9 cellular contexts compared by ENCODE assay signal in the genomic region with DNA sequence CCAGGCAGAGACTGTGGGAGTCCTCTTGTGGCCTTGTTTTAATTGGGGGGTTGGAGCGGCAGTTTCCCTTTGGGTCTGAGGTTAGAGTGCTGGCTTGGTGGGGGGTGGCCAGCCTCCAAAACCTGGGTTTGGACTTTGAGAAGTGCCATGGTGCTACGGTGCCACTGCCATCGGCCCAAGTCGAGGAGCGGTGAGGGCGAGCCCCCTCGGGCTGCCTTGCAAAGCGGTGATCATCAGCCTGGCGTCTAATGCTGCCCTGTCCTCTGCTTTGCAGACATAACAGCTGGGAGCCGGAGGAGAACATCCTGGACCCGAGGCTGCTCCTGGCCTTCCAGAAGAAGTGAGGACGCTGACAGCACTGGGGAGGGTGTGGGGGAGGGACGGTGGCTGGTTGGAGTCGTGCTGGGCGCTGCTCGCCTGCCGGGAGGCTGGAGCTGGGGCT. TPM values are rescaled to one million over a fixed set of nuclear protein-coding genes. Genes with fewer than 3 reads are reported as not detected.
DNase-seq lines count a peak whose midpoint lies in the region; ATAC-seq, FAIRE-seq and TF ChIP-seq lines count a peak whose summit lies in the region.
"Had no signal": no experiment of that assay in that cellular context is flagged by ENCODE, and none has a peak within 500 bp of the region (broad histone marks: within the 10 kb centered on the region; RNA-seq: fewer than 3 reads in every experiment).

No MANE protein-coding gene starts in this region.

- DNase-seq in CD4-positive, CD25-positive, alpha-beta regulatory T cell = no peak
- DNase-seq in bronchial epithelial cell (ENCODE audit: low read depth) (no peak), NCI-H748 (lab: John Stamatoyannopoulos, UW; ENCODE audit: unreplicated experiment) (no peak), pons (ENCODE audit: low spot score) (no peak), kidney glomerular epithelial cell (lab: John Stamatoyannopoulos, UW) (no peak)
- DNase-seq in naive thymus-derived CD8-positive, alpha-beta T cell = no peak
- DNase-seq in stimulated activated CD4-positive, alpha-beta T cell treated with anti-CD3 and anti-CD28 coated beads, Interleukin-4, amount 100 ng/mL, for 4 hours = no peak
- DNase-seq: foreskin melanocyte had no signal

- H3K4me3 ChIP-seq in CD4-positive, CD25-positive, alpha-beta regulatory T cell (ENCODE audit: low read depth, low read length) = no peak overlapping the region
- peak overlapping the region; percentile 57 for H3K4me3 ChIP-seq in bronchial epithelial cell (ENCODE audit: low read depth, low read length)

- peaks cover 73% of the 10 kb centered on the region for H3K27me3 Mint-ChIP-seq in CD4-positive, CD25-positive, alpha-beta regulatory T cell
- peaks cover 24 to 77% (median 44%) of the 10 kb centered on the region in 5 donors for H3K27me3 Mint-ChIP-seq in naive thymus-derived CD8-positive, alpha-beta T cell

- no peak for TF ChIP-seq CTCF in bronchial epithelial cell (IDR thresholded peaks at IDR 0.05; ENCODE audit: insufficient read depth, low read length, severe bottlenecking)

- no peak overlapping the region for H3K27ac ChIP-seq in CD4-positive, CD25-positive, alpha-beta regulatory T cell (ENCODE audit: insufficient read depth, low read length, poor library complexity, severe bottlenecking)
- H3K27ac ChIP-seq in KOPT-K1 (ENCODE audit: low read depth, low read length, poor library complexity, severe bottlenecking) = peak overlapping the region; percentile 83

- FAIRE-seq in bronchial epithelial cell (lab: Jason Lieb, UNC) = no peak

- no peak for ATAC-seq in CD4-positive, CD25-positive, alpha-beta regulatory T cell (ENCODE audit: low read depth in 2 of 2)
- ATAC-seq in naive thymus-derived CD8-positive, alpha-beta T cell = no peak

- POLR2A ChIA-PET in naive thymus-derived CD8-positive, alpha-beta T cell (lab: Charles Lee) = interaction anchor here (0.6 to 2.1 kb wide), 7 partner anchors 12 to 64 kb away, joined by 3 to 15 read pairs (median 3); a partner anchor contains a TSS

- no peaks in the 10 kb centered on the region for H3K36me3 ChIP-seq in CD4-positive, CD25-positive, alpha-beta regulatory T cell (ENCODE audit: control insufficient read depth, insufficient read depth, low read length)
- peaks cover 45% of the 10 kb centered on the region for H3K36me3 ChIP-seq in KOPT-K1 (ENCODE audit: insufficient read depth, low read length)
- H3K36me3 ChIP-seq in bronchial epithelial cell (ENCODE audit: control insufficient read depth, insufficient read depth, low read length) = peaks cover under 1% of the 10 kb centered on the region

- H3K27ac Mint-ChIP-seq in CD4-positive, CD25-positive, alpha-beta regulatory T cell = no peak overlapping the region
- H3K27ac Mint-ChIP-seq in naive thymus-derived CD8-positive, alpha-beta T cell = peak overlapping the region in 5 of 10 donors; percentile 52 to 84 (median 67)

- peaks cover 0 to 2% (median 0%) of the 10 kb centered on the region in 7 donors for H3K9me3 Mint-ChIP-seq in CD4-positive, CD25-positive, alpha-beta regulatory T cell
- peaks cover 0 to 1% (median 0%) of the 10 kb centered on the region in 9 donors for H3K9me3 Mint-ChIP-seq in naive thymus-derived CD8-positive, alpha-beta T cell

- H3K27me3 ChIP-seq in CD4-positive, CD25-positive, alpha-beta regulatory T cell (ENCODE audit: control insufficient read depth, insufficient read depth, low read length) = peaks cover 40% of the 10 kb centered on the region
- peaks cover 7% of the 10 kb centered on the region for H3K27me3 ChIP-seq in bronchial epithelial cell (ENCODE audit: control insufficient read depth, insufficient read depth, low read length)

- peaks cover 22% of the 10 kb centered on the region for H3K4me1 ChIP-seq in CD4-positive, CD25-positive, alpha-beta regulatory T cell (ENCODE audit: control insufficient read depth, insufficient read depth, low read length, poor library complexity, severe bottlenecking)

- no peaks in the 10 kb centered on the region for H3K9me3 ChIP-seq in CD4-positive, CD25-positive, alpha-beta regulatory T cell (ENCODE audit: control insufficient read depth in 2 of 2, low read length in 2 of 2)
- H3K9me3 ChIP-seq in KOPT-K1 (ENCODE audit: insufficient read depth, low read length, poor library complexity, severe bottlenecking) = no peaks in the 10 kb centered on the region

- H3K4me1 Mint-ChIP-seq in CD4-positive, CD25-positive, alpha-beta regulatory T cell = peaks cover 0 to 34% (median 13%) of the 10 kb centered on the region in 4 donors
- peaks cover 34 to 53% (median 44%) of the 10 kb centered on the region in 4 donors for H3K4me1 Mint-ChIP-seq in naive thymus-derived CD8-positive, alpha-beta T cell

- peak overlapping the region; percentile 85 to 93 (median 87) for H3K4me3 Mint-ChIP-seq in CD4-positive, CD25-positive, alpha-beta regulatory T cell
- H3K4me3 Mint-ChIP-seq in naive thymus-derived CD8-positive, alpha-beta T cell = peak overlapping the region; percentile 79 to 96 (median 89)

- H3K36me3 Mint-ChIP-seq in CD4-positive, CD25-positive, alpha-beta regulatory T cell = no peaks in the 10 kb centered on the region
- no peaks in the 10 kb centered on the region for H3K36me3 Mint-ChIP-seq in naive thymus-derived CD8-positive, alpha-beta T cell

RNA-seq across cellular contexts. Expression of a gene that starts 1.2 kb away (rescaled TPM):
- total RNA-seq in CD4-positive, CD25-positive, alpha-beta regulatory T cell = 0.81 TPM
- under 1 TPM in 2 of 4 donors, not detected in 2; 0.11 to 0.17 TPM for polyA plus RNA-seq in CD4-positive, CD25-positive, alpha-beta regulatory T cell
- 1.1 and 2.3 TPM in 2 replicates for total RNA-seq in bronchial epithelial cell
- 1 to 10 TPM; 1.2 to 1.6 TPM for total RNA-seq in naive thymus-derived CD8-positive, alpha-beta T cell
- under 1 TPM; 0.16 to 0.60 (median 0.46) TPM for polyA plus RNA-seq in naive thymus-derived CD8-positive, alpha-beta T cell

RNA-seq across cellular contexts. Expression of a gene that starts 17.8 kb away (rescaled TPM):
- 3.4 TPM for total RNA-seq in CD4-positive, CD25-positive, alpha-beta regulatory T cell
- polyA plus RNA-seq in CD4-positive, CD25-positive, alpha-beta regulatory T cell = 1 to 10 TPM in 2 of 4 donors, under 1 TPM in 2; 0.30 to 1.7 (median 0.87) TPM
- total RNA-seq in bronchial epithelial cell = 2.6 and 2.7 TPM in 2 replicates
- 1 to 10 TPM; 2.0 to 2.4 TPM for total RNA-seq in naive thymus-derived CD8-positive, alpha-beta T cell
- 1 to 10 TPM in 1 of 3 donors, under 1 TPM in 2; 0.13 to 1.4 (median 0.77) TPM for polyA plus RNA-seq in naive thymus-derived CD8-positive, alpha-beta T cell

RNA-seq across cellular contexts. Expression of a gene that starts 48.4 kb away (rescaled TPM):
- not detected for total RNA-seq in CD4-positive, CD25-positive, alpha-beta regulatory T cell
- polyA plus RNA-seq in CD4-positive, CD25-positive, alpha-beta regulatory T cell = under 1 TPM in 1 of 4 donors, not detected in 3; 0.08 TPM
- total RNA-seq in bronchial epithelial cell = not detected in 2 replicates
- total RNA-seq in naive thymus-derived CD8-positive, alpha-beta T cell = under 1 TPM in 1 of 2 experiments, not detected in 1; 0.29 TPM
- polyA plus RNA-seq in naive thymus-derived CD8-positive, alpha-beta T cell = not detected
